ENCODE assay signal across 8 cellular contexts in the genomic region with DNA sequence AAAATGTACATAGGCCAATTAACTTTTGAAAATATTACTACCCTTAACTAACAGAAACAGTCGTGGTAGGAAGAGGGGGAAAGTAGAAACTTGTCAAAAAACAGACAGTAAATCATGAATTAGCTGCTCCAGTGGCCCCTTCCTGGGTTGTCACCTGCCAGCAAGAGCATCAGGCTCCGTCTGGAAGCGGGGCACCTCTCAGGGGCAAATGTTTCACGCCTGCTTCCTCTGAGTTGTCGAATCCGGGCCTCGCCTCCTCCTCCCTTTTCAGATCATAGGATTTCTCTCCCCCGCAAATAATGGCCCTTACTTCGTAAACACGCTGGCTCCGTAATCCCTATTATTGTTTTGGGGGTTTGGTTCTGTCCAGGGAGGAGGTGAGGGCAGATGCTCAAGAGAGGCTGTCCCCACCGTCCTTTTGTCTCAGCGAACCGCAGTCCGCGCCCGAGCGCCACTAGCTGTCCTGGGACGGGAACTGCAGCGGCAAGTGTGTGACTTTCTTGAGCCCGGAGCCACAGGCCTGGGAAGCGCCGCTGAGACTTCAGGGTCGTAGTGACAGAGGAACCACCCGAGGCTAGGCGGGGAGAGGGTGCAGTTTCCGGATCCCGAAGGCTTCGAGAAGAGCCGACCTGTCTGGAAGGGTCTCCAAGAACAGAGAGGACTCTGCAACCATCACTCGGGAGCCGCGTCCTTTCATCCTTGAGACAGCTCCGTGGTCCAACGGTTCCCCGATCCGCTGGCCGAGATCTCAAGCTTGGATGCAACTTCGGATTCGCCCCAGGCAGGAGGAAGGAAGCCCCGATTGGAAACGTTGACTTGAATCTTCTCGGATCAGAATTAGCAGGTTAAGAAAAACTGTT.
A peak's percentile ranks its signal among the peaks of the same experiment; 100 is the strongest.
DNase-seq lines count a peak whose midpoint lies in the region; ATAC-seq and TF ChIP-seq lines count a peak whose summit lies in the region.

No MANE protein-coding gene starts in this region.

- ATAC-seq in GM18867 (IDR thresholded peaks at IDR 0.05; ENCODE audit: unreplicated experiment): peak; percentile 71
- ATAC-seq in HG03108 (IDR thresholded peaks at IDR 0.05; ENCODE audit: unreplicated experiment): peak; percentile 66
- ATAC-seq in activated B cell treated with CpG ODN at 0.5 μM for 24 hours (ENCODE audit: low read depth): peak; percentile 73

- H3K27ac Mint-ChIP-seq in activated B cell treated with CpG ODN at 0.5 μM for 24 hours: peak overlapping the region; percentile 90

- H3K4me1 Mint-ChIP-seq in activated B cell treated with CpG ODN at 0.5 μM for 24 hours: peaks cover 16% of the 10 kb centered on the region

- H3K9me3 Mint-ChIP-seq in activated B cell treated with CpG ODN at 0.5 μM for 24 hours: peaks cover 4% of the 10 kb centered on the region

- DNase-seq in AG08396 (ENCODE audit: low spot score) (peak; percentile 78), NCI-H2227 (lab: John Stamatoyannopoulos, UW; ENCODE audit: unreplicated experiment) (peak; percentile 92), activated B cell treated with CpG ODN at 0.5 μM for 24 hours (peak; percentile 63), kidney glomerular epithelial cell (lab: John Stamatoyannopoulos, UW) (peak; percentile 61)
- peak; percentile 66 for DNase-seq in central memory CD4-positive, alpha-beta T cell
- peak; percentile 58 to 71 for DNase-seq in stimulated activated CD4-positive, alpha-beta T cell treated with anti-CD3 and anti-CD28 coated beads, Interleukin-1b, Interleukin-23, amount 100 ng/mL, for 4 hours (ENCODE audit: low read depth in 2 of 2)

- intact Hi-C loops in activated B cell treated with CpG ODN at 0.5 μM for 24 hours (cut with micrococcal nuclease): loop anchor here (1.0 to 10.0 kb wide), 15 partner anchors 19 to 1375 kb away; a partner anchor contains a TSS

- peaks cover 6% of the 10 kb centered on the region for H3K36me3 Mint-ChIP-seq in activated B cell treated with CpG ODN at 0.5 μM for 24 hours (ENCODE audit: low read depth)

- no peak for TF ChIP-seq CTCF in activated B cell treated with CpG ODN at 0.5 μM for 24 hours (IDR thresholded peaks at IDR 0.05)

- peak overlapping the region; percentile 93 for H3K4me3 Mint-ChIP-seq in activated B cell treated with CpG ODN at 0.5 μM for 24 hours

- CTCF ChIA-PET in activated B cell treated with CpG ODN at 0.5 μM for 24 hours (lab: Charles Lee): interaction anchor here (1.1 to 2.0 kb wide), 5 partner anchors 17 to 168 kb away, joined by 3 to 9 read pairs (median 6); no protein-coding TSS in a partner anchor

- POLR2A ChIA-PET in activated B cell treated with CpG ODN at 0.5 μM for 24 hours (lab: Charles Lee): interaction anchor here (0.5 to 1.9 kb wide), 9 partner anchors 17 to 1402 kb away, joined by 3 to 10 read pairs (median 4); a partner anchor contains a TSS

- H3K27me3 Mint-ChIP-seq in activated B cell treated with CpG ODN at 0.5 μM for 24 hours: peaks cover 4% of the 10 kb centered on the region

Comparison
In these comparisons a context has a peak if more than half of its experiments do, and no peak if none do; other contexts are left out.
1. Peak in every context shown above with its lines: DNase-seq and ATAC-seq.